ENCODE assay signal across 14 cellular contexts in genomic region chr13:110017379-110017778, GRCh38.
DNase-seq lines count a peak whose midpoint lies in the region; ATAC-seq and TF ChIP-seq lines count a peak whose summit lies in the region.
"Had no signal": no experiment of that assay in that cellular context is flagged by ENCODE, and none has a peak within 500 bp of the region (broad histone marks: within the 10 kb centered on the region; RNA-seq: fewer than 3 reads in every experiment).

No MANE protein-coding gene starts in this region.

- no peak for TF ChIP-seq CTCF in Caco-2 (IDR thresholded peaks at IDR 0.05; ENCODE audit: insufficient read depth in 1 of 2, low read depth in 1 of 2, low read length in 1 of 2, severe bottlenecking in 1 of 2, unreplicated experiment in 1 of 2)
- no peak for TF ChIP-seq CTCF in endothelial cell (IDR thresholded peaks at IDR 0.05; ENCODE audit: unreplicated experiment)

- CTCF ChIA-PET in Caco-2 (lab: Charles Lee), result no interaction called here

- no peak overlapping the region for H3K4me3 Mint-ChIP-seq in Caco-2 (ENCODE audit: unreplicated experiment)
- no peak overlapping the region for H3K4me3 Mint-ChIP-seq in endothelial cell (ENCODE audit: unreplicated experiment)
- H3K4me3 Mint-ChIP-seq: activated CD4-positive, alpha-beta memory T cell treated with anti-CD3 and anti-CD28 coated beads for 36 hours; activated naive CD8-positive, alpha-beta T cell treated with anti-CD3 and anti-CD28 coated beads, Interleukin-2, amount 50 U/mL, for 24 hours; natural killer cell treated with Interleukin-12 subunit alpha and Interleukin-12 subunit beta and Interleukin-15 and Interleukin-18, amount 100 ng/mL, for 72 hours had no signal

- H3K27me3 Mint-ChIP-seq in Caco-2 (ENCODE audit: insufficient read depth, unreplicated experiment), result no peaks in the 10 kb centered on the region
- H3K27me3 Mint-ChIP-seq in endothelial cell (ENCODE audit: unreplicated experiment), result peaks cover 5% of the 10 kb centered on the region
- H3K27me3 Mint-ChIP-seq: activated naive CD8-positive, alpha-beta T cell treated with anti-CD3 and anti-CD28 coated beads, Interleukin-2, amount 50 U/mL, for 24 hours had no signal

- H3K27me3 ChIP-seq in Caco-2 (replicated peaks; ENCODE audit: control insufficient read depth, insufficient read depth, low read length) (no peaks in the 10 kb centered on the region), NT2/D1 (ENCODE audit: insufficient read depth, insufficient read length) (no peaks in the 10 kb centered on the region)

- H3K9me3 Mint-ChIP-seq in Caco-2 (ENCODE audit: unreplicated experiment) (peaks cover 28% of the 10 kb centered on the region), endothelial cell (ENCODE audit: unreplicated experiment) (no peaks in the 10 kb centered on the region)
- H3K9me3 Mint-ChIP-seq: activated CD4-positive, alpha-beta memory T cell treated with anti-CD3 and anti-CD28 coated beads for 36 hours had no signal

- H3K36me3 Mint-ChIP-seq in Caco-2 (ENCODE audit: insufficient read depth, unreplicated experiment) (no peaks in the 10 kb centered on the region), endothelial cell (ENCODE audit: low read depth, unreplicated experiment) (no peaks in the 10 kb centered on the region)
- H3K36me3 Mint-ChIP-seq: activated CD4-positive, alpha-beta memory T cell treated with anti-CD3 and anti-CD28 coated beads for 36 hours; natural killer cell treated with Interleukin-12 subunit alpha and Interleukin-12 subunit beta and Interleukin-15 and Interleukin-18, amount 100 ng/mL, for 72 hours had no signal

- H3K27ac Mint-ChIP-seq in Caco-2 (ENCODE audit: unreplicated experiment) (peak overlapping the region; percentile 71), endothelial cell (ENCODE audit: unreplicated experiment) (peak overlapping the region; percentile 54)
- H3K27ac Mint-ChIP-seq: activated CD4-positive, alpha-beta memory T cell treated with anti-CD3 and anti-CD28 coated beads for 36 hours; activated naive CD8-positive, alpha-beta T cell treated with anti-CD3 and anti-CD28 coated beads, Interleukin-2, amount 50 U/mL, for 24 hours; natural killer cell treated with Interleukin-12 subunit alpha and Interleukin-12 subunit beta and Interleukin-15 and Interleukin-18, amount 100 ng/mL, for 72 hours had no signal

- H3K9ac ChIP-seq in NT2/D1 (ENCODE audit: insufficient read length, low read depth), result no peak overlapping the region

- intact Hi-C loops in Caco-2 (cut with micrococcal nuclease; ENCODE audit: unreplicated experiment), result no loop called here

- BruUV-seq in Caco-2 (replicated peaks; lab: Mats Ljungman, UMichigan), result no TSS peak

- no peaks in the 10 kb centered on the region for H3K36me3 ChIP-seq in Caco-2 (ENCODE audit: control insufficient read depth, insufficient read depth, low read length)
- H3K36me3 ChIP-seq in NT2/D1 (ENCODE audit: insufficient read depth, insufficient read length, low read length), result no peaks in the 10 kb centered on the region

- POLR2A ChIA-PET in Caco-2 (lab: Charles Lee), result no interaction called here

- peak; percentile 58 to 79 for DNase-seq in Caco-2
- peak; percentile 72 for DNase-seq in NT2/D1 (ENCODE audit: low read depth, low spot score)
- no peak for DNase-seq in endothelial cell (ENCODE audit: low spot score)
- DNase-seq in myocyte (ENCODE audit: low read depth), result peak; percentile 84
- no peak for DNase-seq in NCI-H774 (lab: John Stamatoyannopoulos, UW)
- DNase-seq in NCI-H2107 (lab: John Stamatoyannopoulos, UW), result no peak
- DNase-seq: activated CD4-positive, alpha-beta memory T cell treated with anti-CD3 and anti-CD28 coated beads for 36 hours; activated naive CD8-positive, alpha-beta T cell treated with anti-CD3 and anti-CD28 coated beads, Interleukin-2, amount 50 U/mL, for 24 hours; DND-41; head of caudate nucleus; RPMI8226 had no signal

- H3K4me3 ChIP-seq in Caco-2 (ENCODE audit: low read depth, low read length) (no peak overlapping the region), NT2/D1 (ENCODE audit: insufficient read length, low read depth) (no peak overlapping the region)

- peaks cover 24% of the 10 kb centered on the region for H3K4me1 Mint-ChIP-seq in Caco-2 (ENCODE audit: low read depth, unreplicated experiment)
- H3K4me1 Mint-ChIP-seq in endothelial cell (ENCODE audit: unreplicated experiment), result peaks cover 11% of the 10 kb centered on the region
- H3K4me1 Mint-ChIP-seq: activated naive CD8-positive, alpha-beta T cell treated with anti-CD3 and anti-CD28 coated beads, Interleukin-2, amount 50 U/mL, for 24 hours had no signal

- no peak for ATAC-seq in GM21737 (IDR thresholded peaks at IDR 0.05; ENCODE audit: unreplicated experiment)
- ATAC-seq in HG03342 (IDR thresholded peaks at IDR 0.05; ENCODE audit: unreplicated experiment), result no peak
- ATAC-seq: activated naive CD8-positive, alpha-beta T cell treated with anti-CD3 and anti-CD28 coated beads, Interleukin-2, amount 50 U/mL, for 24 hours; natural killer cell treated with Interleukin-12 subunit alpha and Interleukin-12 subunit beta and Interleukin-15 and Interleukin-18, amount 100 ng/mL, for 72 hours had no signal

- no peaks in the 10 kb centered on the region for H3K9me3 ChIP-seq in Caco-2
- H3K9me3 ChIP-seq in NT2/D1 (ENCODE audit: insufficient read depth, low read length), result no peaks in the 10 kb centered on the region

- peaks cover 21% of the 10 kb centered on the region for H3K4me1 ChIP-seq in Caco-2
- peaks cover 4% of the 10 kb centered on the region for H3K4me1 ChIP-seq in NT2/D1 (ENCODE audit: insufficient read depth, insufficient read length)

Comparison
In these comparisons a context has a peak if more than half of its experiments do, and no peak if none do; other contexts are left out.
1. DNase-seq: peak in Caco-2 (2 of 2), NT2/D1 (single experiment) and myocyte (single experiment); none in endothelial cell (single experiment), NCI-H774 (single experiment) and NCI-H2107 (single experiment).